ENCODE assay signal across 1 cellular context in the genomic region with DNA sequence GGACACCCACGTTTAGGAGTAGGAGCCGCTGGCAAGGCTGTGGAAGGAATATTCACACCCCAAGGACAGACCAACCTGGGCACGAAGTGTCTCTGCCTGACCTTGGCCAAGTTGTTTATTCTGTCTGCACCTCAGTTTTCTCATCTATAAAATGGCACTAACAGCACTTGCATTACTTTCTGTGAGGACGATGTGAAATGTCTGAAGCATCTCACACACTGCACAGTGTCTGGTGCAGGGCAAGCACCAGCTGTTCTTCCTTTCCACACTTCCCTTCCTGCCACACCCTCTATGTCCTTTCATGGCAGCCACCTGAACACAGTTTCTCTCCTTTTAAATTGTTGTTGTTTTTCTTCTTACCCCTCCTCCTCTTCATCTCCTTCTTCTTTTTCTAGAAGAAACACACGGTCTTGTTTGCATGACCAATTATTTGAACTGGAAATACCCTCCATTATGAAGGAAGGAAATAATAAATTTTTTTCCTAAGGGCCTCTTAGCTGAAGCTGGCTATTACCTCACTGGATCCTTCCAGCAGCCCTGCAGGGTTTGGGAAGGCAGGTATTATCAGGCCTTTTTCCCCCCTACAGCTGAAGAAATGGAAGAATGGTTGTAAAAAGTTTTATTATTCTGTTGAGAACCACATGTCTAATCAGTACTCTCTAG.
TF ChIP-seq lines count a peak whose summit lies in the region.

No MANE protein-coding gene starts in this region.

TF ChIP-seq in GM12878, 131 proteins besides CTCF, POLR2A, EP300 and RAD21:
- TF ChIP-seq WRNIP1 (IDR thresholded peaks at IDR 0.05; ENCODE audit: borderline replicate concordance, low read depth, low read length), result no peak
- peak; percentile 60 to 62; a peak in 2 of 4 replicates for TF ChIP-seq SRF (IDR thresholded peaks at IDR 0.05; ENCODE audit: low read depth in 2 of 2, low read length in 2 of 2)
- TF ChIP-seq, protein P1, sequence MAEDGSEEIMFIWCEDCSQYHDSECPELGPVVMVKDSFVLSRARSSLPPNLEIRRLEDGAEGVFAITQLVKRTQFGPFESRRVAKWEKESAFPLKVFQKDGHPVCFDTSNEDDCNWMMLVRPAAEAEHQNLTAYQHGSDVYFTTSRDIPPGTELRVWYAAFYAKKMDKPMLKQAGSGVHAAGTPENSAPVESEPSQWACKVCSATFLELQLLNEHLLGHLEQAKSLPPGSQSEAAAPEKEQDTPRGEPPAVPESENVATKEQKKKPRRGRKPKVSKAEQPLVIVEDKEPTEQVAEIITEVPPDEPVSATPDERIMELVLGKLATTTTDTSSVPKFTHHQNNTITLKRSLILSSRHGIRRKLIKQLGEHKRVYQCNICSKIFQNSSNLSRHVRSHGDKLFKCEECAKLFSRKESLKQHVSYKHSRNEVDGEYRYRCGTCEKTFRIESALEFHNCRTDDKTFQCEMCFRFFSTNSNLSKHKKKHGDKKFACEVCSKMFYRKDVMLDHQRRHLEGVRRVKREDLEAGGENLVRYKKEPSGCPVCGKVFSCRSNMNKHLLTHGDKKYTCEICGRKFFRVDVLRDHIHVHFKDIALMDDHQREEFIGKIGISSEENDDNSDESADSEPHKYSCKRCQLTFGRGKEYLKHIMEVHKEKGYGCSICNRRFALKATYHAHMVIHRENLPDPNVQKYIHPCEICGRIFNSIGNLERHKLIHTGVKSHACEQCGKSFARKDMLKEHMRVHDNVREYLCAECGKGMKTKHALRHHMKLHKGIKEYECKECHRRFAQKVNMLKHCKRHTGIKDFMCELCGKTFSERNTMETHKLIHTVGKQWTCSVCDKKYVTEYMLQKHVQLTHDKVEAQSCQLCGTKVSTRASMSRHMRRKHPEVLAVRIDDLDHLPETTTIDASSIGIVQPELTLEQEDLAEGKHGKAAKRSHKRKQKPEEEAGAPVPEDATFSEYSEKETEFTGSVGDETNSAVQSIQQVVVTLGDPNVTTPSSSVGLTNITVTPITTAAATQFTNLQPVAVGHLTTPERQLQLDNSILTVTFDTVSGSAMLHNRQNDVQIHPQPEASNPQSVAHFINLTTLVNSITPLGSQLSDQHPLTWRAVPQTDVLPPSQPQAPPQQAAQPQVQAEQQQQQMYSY (CRISPR knock-in tag; IDR thresholded peaks at IDR 0.05), result no peak
- no peak for TF ChIP-seq PAX5 (IDR thresholded peaks at IDR 0.05; ENCODE audit: borderline replicate concordance, low read depth, low read length)
- no peak for TF ChIP-seq CBFB (IDR thresholded peaks at IDR 0.05; ENCODE audit: low read depth)
- TF ChIP-seq, protein P2, sequence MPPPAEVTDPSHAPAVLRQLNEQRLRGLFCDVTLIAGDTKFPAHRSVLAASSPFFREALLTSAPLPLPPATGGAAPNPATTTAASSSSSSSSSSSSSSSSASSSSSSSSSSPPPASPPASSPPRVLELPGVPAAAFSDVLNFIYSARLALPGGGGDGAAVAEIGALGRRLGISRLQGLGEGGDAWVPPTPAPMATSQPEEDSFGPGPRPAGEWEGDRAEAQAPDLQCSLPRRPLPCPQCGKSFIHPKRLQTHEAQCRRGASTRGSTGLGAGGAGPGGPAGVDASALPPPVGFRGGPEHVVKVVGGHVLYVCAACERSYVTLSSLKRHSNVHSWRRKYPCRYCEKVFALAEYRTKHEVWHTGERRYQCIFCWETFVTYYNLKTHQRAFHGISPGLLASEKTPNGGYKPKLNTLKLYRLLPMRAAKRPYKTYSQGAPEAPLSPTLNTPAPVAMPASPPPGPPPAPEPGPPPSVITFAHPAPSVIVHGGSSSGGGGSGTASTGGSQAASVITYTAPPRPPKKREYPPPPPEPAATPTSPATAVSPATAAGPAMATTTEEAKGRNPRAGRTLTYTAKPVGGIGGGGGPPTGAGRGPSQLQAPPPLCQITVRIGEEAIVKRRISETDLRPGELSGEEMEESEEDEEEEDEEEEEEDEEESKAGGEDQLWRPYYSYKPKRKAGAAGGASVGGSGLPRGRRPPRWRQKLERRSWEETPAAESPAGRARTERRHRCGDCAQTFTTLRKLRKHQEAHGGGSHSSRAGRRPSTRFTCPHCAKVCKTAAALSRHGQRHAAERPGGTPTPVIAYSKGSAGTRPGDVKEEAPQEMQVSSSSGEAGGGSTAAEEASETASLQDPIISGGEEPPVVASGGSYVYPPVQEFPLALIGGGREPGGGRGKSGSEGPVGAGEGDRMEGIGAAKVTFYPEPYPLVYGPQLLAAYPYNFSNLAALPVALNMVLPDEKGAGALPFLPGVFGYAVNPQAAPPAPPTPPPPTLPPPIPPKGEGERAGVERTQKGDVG (CRISPR knock-in tag; IDR thresholded peaks at IDR 0.05), result no peak
- peak; percentile 2; the same call in 1 of the 2 replicates for TF ChIP-seq RCOR1 (conservative IDR thresholded peaks at IDR 0.05; ENCODE audit: low read depth, low read length)
- TF ChIP-seq YY1 (IDR thresholded peaks at IDR 0.05; ENCODE audit: low read depth, low read length), result 0 out of 2 replicates have a peak, but pooled peaks have one; percentile 16
- no peak; the same call in 1 of the 2 replicates for TF ChIP-seq SPI1 (IDR thresholded peaks at IDR 0.05; ENCODE audit: borderline replicate concordance, insufficient read depth, low read depth, low read length)
- TF ChIP-seq KDM1A (IDR thresholded peaks at IDR 0.05; ENCODE audit: borderline replicate concordance), result no peak
- peak in 1 of 2 experiments; percentile 52; a peak in 2 of 4 replicates for TF ChIP-seq ETV6 (conservative IDR thresholded peaks at IDR 0.05 in 1 of 2, IDR thresholded peaks at IDR 0.05 in 1 of 2; ENCODE audit: borderline replicate concordance in 1 of 2, low read depth in 1 of 2)
- 0 out of 2 replicates have a peak, but pooled peaks have one; percentile 29 for TF ChIP-seq TCF12 (IDR thresholded peaks at IDR 0.05; ENCODE audit: low read depth, low read length)
- TF ChIP-seq SMARCA5 (IDR thresholded peaks at IDR 0.05), result peak; percentile 82
- 0 out of 2 replicates have a peak, but pooled peaks have one; percentile 27 for TF ChIP-seq LARP7 (IDR thresholded peaks at IDR 0.05)
- TF ChIP-seq TBL1XR1 (IDR thresholded peaks at IDR 0.05; ENCODE audit: low read depth, low read length), result 0 out of 2 replicates have a peak, but pooled peaks have one; percentile 11
- no peak for TF ChIP-seq ZSCAN29 (IDR thresholded peaks at IDR 0.05)
- no peak for TF ChIP-seq YBX1 (IDR thresholded peaks at IDR 0.05)
